Comparison of ENCODE assay signal across 1 cellular context in genomic region chr1:110047463-110047862, GRCh38.
TF ChIP-seq lines count a peak whose summit lies in the region.

No MANE protein-coding gene starts in this region.

TF ChIP-seq in SK-N-SH treated with all-trans-retinoic acid at 6 μM for 48 hours, 23 proteins besides CTCF, POLR2A, EP300 and RAD21 (continued from another document):
- no peak for TF ChIP-seq BACH2 (CRISPR knock-in tag; IDR thresholded peaks at IDR 0.05; ENCODE audit: borderline replicate concordance)
- no peak for TF ChIP-seq ZNF70 (CRISPR knock-in tag; IDR thresholded peaks at IDR 0.05)
- no peak for TF ChIP-seq ZC3H10 (CRISPR knock-in tag; IDR thresholded peaks at IDR 0.05)
- TF ChIP-seq ZNF8 (CRISPR knock-in tag; IDR thresholded peaks at IDR 0.05) = no peak
- no peak for TF ChIP-seq GLIS3 (CRISPR knock-in tag; IDR thresholded peaks at IDR 0.05)
- no peak for TF ChIP-seq OSR1 (CRISPR knock-in tag; IDR thresholded peaks at IDR 0.05)
